In genomic region chr20:44866703-44867335, GRCh38 we compare ENCODE assay signal across 14 cellular contexts. TPM values are rescaled to one million over a fixed set of nuclear protein-coding genes. Genes with fewer than 3 reads are reported as not detected.
DNase-seq lines count a peak whose midpoint lies in the region; ATAC-seq, FAIRE-seq and TF ChIP-seq lines count a peak whose summit lies in the region.
"Had no signal": no experiment of that assay in that cellular context is flagged by ENCODE, and none has a peak within 500 bp of the region (broad histone marks: within the 10 kb centered on the region; RNA-seq: fewer than 3 reads in every experiment).

No MANE protein-coding gene starts in this region.

- POLR2A ChIA-PET in A549 (lab: Yijun Ruan, JAX) = interaction anchor here (0.8 kb wide), 1 partner anchor 116 kb away, joined by 3 read pairs; no protein-coding TSS in a partner anchor
- POLR2A ChIA-PET in activated CD8-positive, alpha-beta T cell treated with anti-CD3 and anti-CD28 coated beads, Interleukin-2, amount 10 ng/mL, durations not matched to agents 7 days and 5 days (lab: Charles Lee) = interaction anchor here (0.8 kb wide), 1 partner anchor 182 kb away, joined by 3 read pairs; no protein-coding TSS in a partner anchor

- H3K4me1 Mint-ChIP-seq in activated CD8-positive, alpha-beta T cell treated with anti-CD3 and anti-CD28 coated beads, Interleukin-2, amount 10 ng/mL, durations not matched to agents 7 days and 5 days (ENCODE audit: low read depth) = peaks cover 8% of the 10 kb centered on the region
- H3K4me1 Mint-ChIP-seq in immature natural killer cell = peaks cover 8 to 11% of the 10 kb centered on the region in 2 donors

- TF ChIP-seq CTCF in A549 (IDR thresholded peaks at IDR 0.05) (no peak), DOHH2 (IDR thresholded peaks at IDR 0.05; ENCODE audit: low read depth, low read length, poor library complexity, severe bottlenecking) (no peak)

- no peaks in the 10 kb centered on the region for H3F3A ChIP-seq in DOHH2 (ENCODE audit: control insufficient read depth, insufficient read depth)

- DNase-seq in A549 (ENCODE audit: low read depth in 1 of 2, low spot score in 1 of 2) (no peak), immature natural killer cell (no peak), NCI-H1048 (lab: John Stamatoyannopoulos, UW) (no peak), C1 segment of cervical spinal cord (lab: John Stamatoyannopoulos, UW) (no peak), NCI-H524 (lab: John Stamatoyannopoulos, UW) (no peak), Right ventricle myocardium inferior (ENCODE audit: missing footprints) (no peak)
- no peak for DNase-seq in activated CD8-positive, alpha-beta T cell treated with anti-CD3 and anti-CD28 coated beads, Interleukin-2, amount 10 ng/mL, durations not matched to agents 7 days and 5 days
- DNase-seq: NCI-H2029 had no signal

- H3K4me2 ChIP-seq in A549 (peak overlapping the region; percentile 68), DOHH2 (ENCODE audit: low read length) (peak overlapping the region; percentile 39; the same call in 1 of the 2 replicates)

- H3K27ac ChIP-seq in A549 = peak overlapping the region in 1 of 2 experiments; percentile 36; a peak in 2 of 6 replicates
- H3K27ac ChIP-seq in DOHH2 (ENCODE audit: low read depth, low read length) = no peak overlapping the region
- H3K27ac ChIP-seq: breast epithelium, uterus had no signal

- no peak for TF ChIP-seq RAD21 in A549 (conservative IDR thresholded peaks at IDR 0.05 in 1 of 2, IDR thresholded peaks at IDR 0.05 in 1 of 2)

- WGBS in A549 (ENCODE audit: missing lambda C conversion rate) = 76% methylated on average over 8 of the region's 8 CpGs

- no peaks in the 10 kb centered on the region for H3K36me3 Mint-ChIP-seq in activated CD8-positive, alpha-beta T cell treated with anti-CD3 and anti-CD28 coated beads, Interleukin-2, amount 10 ng/mL, durations not matched to agents 7 days and 5 days (ENCODE audit: low read depth)
- no peaks in the 10 kb centered on the region for H3K36me3 Mint-ChIP-seq in immature natural killer cell

- no peak for FAIRE-seq in A549 (lab: Jason Lieb, UNC)
- FAIRE-seq: frontal cortex, islet of Langerhans had no signal

- CTCF ChIA-PET in A549 (lab: Yijun Ruan, JAX) = interaction anchor here (0.6 to 7.1 kb wide), 36 partner anchors 8 to 744 kb away, joined by 3 to 96 read pairs (median 4); partner anchors contain the start of gene KCNK15
- CTCF ChIA-PET in activated CD8-positive, alpha-beta T cell treated with anti-CD3 and anti-CD28 coated beads, Interleukin-2, amount 10 ng/mL, durations not matched to agents 7 days and 5 days (lab: Charles Lee) = interaction anchor here (0.9 to 2.1 kb wide), 13 partner anchors 9 to 650 kb away, joined by 3 to 24 read pairs (median 4); no protein-coding TSS in a partner anchor

- intact Hi-C loops in Right ventricle myocardium inferior (cut with DNase I) = loop anchor here (2.0 kb wide), 2 partner anchors 116 to 184 kb away; no protein-coding TSS in a partner anchor

- peak overlapping the region; percentile 34 for H3K4me3 Mint-ChIP-seq in activated CD8-positive, alpha-beta T cell treated with anti-CD3 and anti-CD28 coated beads, Interleukin-2, amount 10 ng/mL, durations not matched to agents 7 days and 5 days
- peak overlapping the region; percentile 31 to 63 (median 56) for H3K4me3 Mint-ChIP-seq in immature natural killer cell

- no peaks in the 10 kb centered on the region for H3K79me2 ChIP-seq in DOHH2 (ENCODE audit: control insufficient read depth, low read length)

- H3K36me3 ChIP-seq in DOHH2 (ENCODE audit: control insufficient read depth, low read length) = no peaks in the 10 kb centered on the region
- H3K36me3 ChIP-seq: BE2C, breast epithelium, uterus had no signal

- no peak for TF ChIP-seq POLR2A in A549 (IDR thresholded peaks at IDR 0.05; ENCODE audit: low read length)

- peaks cover 14% of the 10 kb centered on the region for H3K27me3 Mint-ChIP-seq in activated CD8-positive, alpha-beta T cell treated with anti-CD3 and anti-CD28 coated beads, Interleukin-2, amount 10 ng/mL, durations not matched to agents 7 days and 5 days (ENCODE audit: low read depth)
- H3K27me3 Mint-ChIP-seq in immature natural killer cell (ENCODE audit: low read depth in 3 of 3) = peaks cover 2 to 9% (median 9%) of the 10 kb centered on the region in 3 donors

- no peaks in the 10 kb centered on the region for H3K9me2 ChIP-seq in DOHH2 (replicated peaks; ENCODE audit: control insufficient read depth, low read length)

- H3K9me3 ChIP-seq in A549 (no peaks in the 10 kb centered on the region), DOHH2 (ENCODE audit: control insufficient read depth, insufficient read depth, low read length) (no peaks in the 10 kb centered on the region)
- H3K9me3 ChIP-seq: BE2C, breast epithelium, uterus had no signal

- H3K4me1 ChIP-seq in A549 (peaks cover 9% of the 10 kb centered on the region; the same call in 2 of the 3 replicates), DOHH2 (ENCODE audit: control insufficient read depth, low read length) (peaks cover 9% of the 10 kb centered on the region)
- H3K4me1 ChIP-seq: breast epithelium had no signal

- H3K27me3 ChIP-seq in DOHH2 (ENCODE audit: control insufficient read depth, low read length) = peaks cover 13% of the 10 kb centered on the region
- H3K27me3 ChIP-seq: BE2C, breast epithelium, uterus had no signal

- H4K20me1 ChIP-seq in DOHH2 (ENCODE audit: control insufficient read depth, insufficient read depth, low read depth, low read length) = no peaks in the 10 kb centered on the region

- no peak for ATAC-seq in A549
- ATAC-seq in activated CD8-positive, alpha-beta T cell treated with anti-CD3 and anti-CD28 coated beads, Interleukin-2, amount 10 ng/mL, durations not matched to agents 7 days and 5 days = no peak
- ATAC-seq in Right ventricle myocardium inferior = no peak

- H3K27ac Mint-ChIP-seq in activated CD8-positive, alpha-beta T cell treated with anti-CD3 and anti-CD28 coated beads, Interleukin-2, amount 10 ng/mL, durations not matched to agents 7 days and 5 days = no peak overlapping the region
- H3K27ac Mint-ChIP-seq in immature natural killer cell = no peak overlapping the region

- TF ChIP-seq EP300 in A549 (IDR thresholded peaks at IDR 0.05) = no peak

- H3K9me3 Mint-ChIP-seq in activated CD8-positive, alpha-beta T cell treated with anti-CD3 and anti-CD28 coated beads, Interleukin-2, amount 10 ng/mL, durations not matched to agents 7 days and 5 days (ENCODE audit: insufficient read depth) = no peaks in the 10 kb centered on the region
- no peaks in the 10 kb centered on the region for H3K9me3 Mint-ChIP-seq in immature natural killer cell

- H3K4me3 ChIP-seq in A549 (no peak overlapping the region), DOHH2 (ENCODE audit: low read length) (no peak overlapping the region)

TF ChIP-seq in A549, 52 proteins besides CTCF, POLR2A, EP300 and RAD21:
- TF ChIP-seq POLR2AphosphoS2 (conservative IDR thresholded peaks at IDR 0.05; ENCODE audit: low read length) (no peak), MAFK (IDR thresholded peaks at IDR 0.05; ENCODE audit: partially characterized antibody) (peak; percentile 92)
TF ChIP-seq in A549: peak in this region for 1.

RNA-seq across cellular contexts. Expression of gene YWHAB, which starts 18.7 kb away (rescaled TPM):
- 163 and 174 TPM in 2 replicates for polyA plus RNA-seq in A549 (2011; rRNA removed)
- 87.0 and 89.3 TPM in 2 replicates for polyA plus RNA-seq in A549 (2012; cell fraction: cytosol; rRNA removed)
- 30.0 and 36.8 TPM in 2 replicates for polyA plus RNA-seq in A549 (2012; cell fraction: nucleus; rRNA removed)
- 204 to 213 TPM (median 205 TPM) in 3 replicates for polyA plus RNA-seq in A549 (2017; fragmentation: RNase III; extraction: RNeasy Plus Mini Kit Qiagen cat#74134 plus additional on column Dnase treatment)
- polyA minus RNA-seq in A549 (2011; rRNA and poly(A)+ RNA removed) = 52.3 and 57.5 TPM in 2 replicates
- 100 to 1,000 TPM; 228 to 235 TPM for total RNA-seq in activated CD8-positive, alpha-beta T cell treated with anti-CD3 and anti-CD28 coated beads, Interleukin-2, amount 10 ng/mL, durations not matched to agents 7 days and 5 days
- 100 to 1,000 TPM; 541 to 648 (median 556) TPM for polyA plus RNA-seq in immature natural killer cell
- total RNA-seq in Right ventricle myocardium inferior = 110 TPM

RNA-seq across cellular contexts. Expression of gene PABPC1L, which starts 43.0 kb away (rescaled TPM):
- polyA plus RNA-seq in A549 (2011; rRNA removed) (72.7 and 73.1 TPM in 2 replicates), A549 (2017; fragmentation: RNase III; extraction: RNeasy Plus Mini Kit Qiagen cat#74134 plus additional on column Dnase treatment) (35.1 to 45.4 TPM (median 37.1 TPM) in 3 replicates), immature natural killer cell (under 1 TPM in 1 of 3 donors, not detected in 2; 0.99 TPM)
- 51.2 and 67.5 TPM in 2 replicates for polyA plus RNA-seq in A549 (2012; cell fraction: cytosol; rRNA removed)
- 436 and 472 TPM in 2 replicates for polyA plus RNA-seq in A549 (2012; cell fraction: nucleus; rRNA removed)
- 28.0 and 32.2 TPM in 2 replicates for polyA minus RNA-seq in A549 (2011; rRNA and poly(A)+ RNA removed)
- total RNA-seq in activated CD8-positive, alpha-beta T cell treated with anti-CD3 and anti-CD28 coated beads, Interleukin-2, amount 10 ng/mL, durations not matched to agents 7 days and 5 days = 100 to 1,000 TPM in 1 of 2 experiments, 10 to 100 TPM in 1; 90.0 to 103 TPM
- total RNA-seq in Right ventricle myocardium inferior = 2.3 TPM

RNA-seq across cellular contexts. Expression of gene RIMS4, which starts 56.5 kb away (rescaled TPM):
- polyA plus RNA-seq in A549 (2011; rRNA removed) (0.39 and 0.56 TPM in 2 replicates), A549 (2017; fragmentation: RNase III; extraction: RNeasy Plus Mini Kit Qiagen cat#74134 plus additional on column Dnase treatment) (1.3 to 1.6 TPM (median 1.3 TPM) in 3 replicates), immature natural killer cell (not detected)
- polyA plus RNA-seq in A549 (2012; cell fraction: cytosol; rRNA removed) = 0.73 and 0.95 TPM in 2 replicates
- polyA plus RNA-seq in A549 (2012; cell fraction: nucleus; rRNA removed) = 1.00 and 1.1 TPM in 2 replicates
- polyA minus RNA-seq in A549 (2011; rRNA and poly(A)+ RNA removed) = 0.83 and 0.91 TPM in 2 replicates
- total RNA-seq in activated CD8-positive, alpha-beta T cell treated with anti-CD3 and anti-CD28 coated beads, Interleukin-2, amount 10 ng/mL, durations not matched to agents 7 days and 5 days = not detected
- total RNA-seq in Right ventricle myocardium inferior = not detected

Comparison
In these comparisons a context has a peak if more than half of its experiments do, and no peak if none do; other contexts are left out.
1. RNA of gene PABPC1L, which starts 43.0 kb away (total RNA-seq): 90.0 to 103 TPM in activated CD8-positive, alpha-beta T cell treated with anti-CD3 and anti-CD28 coated beads, Interleukin-2, amount 10 ng/mL, durations not matched to agents 7 days and 5 days; 2.3 TPM in Right ventricle myocardium inferior (single experiment); every median in the first group is over 10 times any median in the second.